Comparison of ENCODE assay signal across 13 cellular contexts in the genomic region with DNA sequence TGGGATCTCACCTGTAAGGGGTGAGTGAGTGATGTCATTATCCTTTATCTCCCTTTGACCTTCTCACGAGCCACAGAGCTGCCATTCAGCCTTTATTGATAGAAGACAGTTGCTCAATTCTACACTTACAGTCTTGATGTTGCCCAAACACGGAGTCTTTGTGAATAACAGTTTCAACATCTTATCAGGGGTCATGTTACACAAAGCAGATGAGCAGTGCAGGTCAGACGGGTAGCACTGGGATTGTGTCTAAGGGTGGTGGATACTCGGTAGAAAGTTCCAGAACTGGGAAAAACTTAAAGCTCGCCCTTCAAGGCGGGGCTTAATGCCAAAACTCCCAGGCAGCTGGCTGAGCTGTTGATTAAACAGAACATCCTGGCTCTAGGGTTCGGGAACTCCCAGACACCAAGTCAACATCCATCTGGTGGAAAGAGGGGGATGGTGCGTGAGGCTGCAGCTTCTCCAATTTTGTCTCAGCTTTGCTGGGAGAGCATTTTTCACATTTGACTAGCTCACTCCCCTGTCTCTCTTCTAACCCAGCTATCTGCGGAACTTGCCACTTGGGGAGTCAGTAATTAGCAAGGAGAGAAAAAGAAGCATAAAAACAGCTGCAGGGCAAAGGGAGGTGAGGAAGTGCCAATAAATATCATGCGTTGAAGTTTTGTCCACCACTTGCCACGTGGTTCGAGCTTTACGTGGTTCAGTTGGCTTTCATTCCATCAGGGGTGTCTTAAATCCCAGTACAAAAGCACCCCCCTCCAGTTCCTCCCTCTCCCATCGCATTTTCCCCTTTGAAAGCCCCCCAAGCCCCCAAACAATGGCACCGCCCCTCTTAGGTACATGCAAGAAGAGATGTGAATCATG. TPM values are rescaled to one million over a fixed set of nuclear protein-coding genes. Genes with fewer than 3 reads are reported as not detected.
DNase-seq lines count a peak whose midpoint lies in the region; ATAC-seq, FAIRE-seq and TF ChIP-seq lines count a peak whose summit lies in the region.
"Had no signal": no experiment of that assay in that cellular context is flagged by ENCODE, and none has a peak within 500 bp of the region (broad histone marks: within the 10 kb centered on the region; RNA-seq: fewer than 3 reads in every experiment).

No MANE protein-coding gene starts in this region.

- no peak for ATAC-seq in HG03520 (IDR thresholded peaks at IDR 0.05; ENCODE audit: unreplicated experiment)
- ATAC-seq: activated CD4-positive, CD25-positive, alpha-beta regulatory T cell treated with anti-CD3 and anti-CD28 coated beads, Interleukin-2, amount 50 U/mL, for 24 hours had no signal

- H3K27me3 ChIP-seq in bronchial epithelial cell (ENCODE audit: control insufficient read depth, insufficient read depth, low read length) (no peaks in the 10 kb centered on the region), small intestine (ENCODE audit: control insufficient read depth in 2 of 2, insufficient read depth in 2 of 2, low read length in 2 of 2) (no peaks in the 10 kb centered on the region)
- H3K27me3 ChIP-seq: upper lobe of left lung had no signal

- no peaks in the 10 kb centered on the region for H3K9me3 ChIP-seq in small intestine (ENCODE audit: control insufficient read depth, low read depth)
- H3K9me3 ChIP-seq: upper lobe of left lung had no signal

- TF ChIP-seq CTCF in bronchial epithelial cell (IDR thresholded peaks at IDR 0.05; ENCODE audit: insufficient read depth, low read length, severe bottlenecking): no peak

- no peak overlapping the region for H3K27ac ChIP-seq in small intestine (ENCODE audit: low read depth in 1 of 2, low read length in 1 of 2)
- H3K27ac ChIP-seq: epithelial cell of prostate, upper lobe of left lung had no signal

- H3K4me3 ChIP-seq in bronchial epithelial cell (ENCODE audit: low read depth, low read length) (no peak overlapping the region), small intestine (ENCODE audit: low read depth in 1 of 2, low read length in 2 of 2) (no peak overlapping the region)
- H3K4me3 ChIP-seq: upper lobe of left lung had no signal

- DNase-seq in COR-L47 (lab: John Stamatoyannopoulos, UW): peak; percentile 9
- DNase-seq in MV-4-11 (lab: John Stamatoyannopoulos, UW): peak; percentile 25
- DNase-seq in bronchial epithelial cell (ENCODE audit: low read depth): peak; percentile 18
- DNase-seq in myocyte (ENCODE audit: low read depth): peak; percentile 28
- no peak for DNase-seq in small intestine
- DNase-seq in AML-193 (lab: John Stamatoyannopoulos, UW): no peak
- DNase-seq in hippocampal formation (lab: John Stamatoyannopoulos, UW): no peak
- DNase-seq: OCI-M1, upper lobe of left lung had no signal

- no peaks in the 10 kb centered on the region for H3K4me1 ChIP-seq in small intestine (ENCODE audit: control insufficient read depth in 2 of 2, insufficient read depth in 1 of 2, low read depth in 1 of 2, low read length in 1 of 2)

- FAIRE-seq in bronchial epithelial cell (lab: Jason Lieb, UNC) (no peak), small intestine (lab: Jason Lieb, UNC) (no peak)

- no peaks in the 10 kb centered on the region for H3K36me3 ChIP-seq in bronchial epithelial cell (ENCODE audit: control insufficient read depth, insufficient read depth, low read length)
- H3K36me3 ChIP-seq in small intestine (ENCODE audit: control insufficient read depth in 2 of 2, insufficient read depth in 2 of 2, low read length in 2 of 2): no peaks in the 10 kb centered on the region
- H3K36me3 ChIP-seq: upper lobe of left lung had no signal

- 41 to 45% (median 41%) methylated on average over 15 of the region's 15 CpGs for WGBS in small intestine, 3 donors

RNA-seq across cellular contexts. Expression of a gene that starts 31.0 kb away (rescaled TPM):
- total RNA-seq in bronchial epithelial cell (not detected in 2 replicates), myocyte (not detected in 2 replicates)
- not detected for polyA plus RNA-seq in myocyte (2012)
- not detected for polyA plus RNA-seq in small intestine
- polyA plus RNA-seq: IgD-negative memory B cell had no signal

Comparison
In these comparisons a context has a peak if more than half of its experiments do, and no peak if none do; other contexts are left out.
1. DNase-seq: peak in COR-L47 (single experiment), MV-4-11 (single experiment), bronchial epithelial cell (single experiment) and myocyte (single experiment); none in small intestine (single experiment), AML-193 (0 of 2) and hippocampal formation (0 of 2).